1 cellular context compared by ENCODE assay signal in genomic region chr1:91707890-91708218, GRCh38.
TF ChIP-seq lines count a peak whose summit lies in the region.

No MANE protein-coding gene starts in this region.

TF ChIP-seq in K562, 482 proteins besides CTCF, POLR2A, EP300 and RAD21 (continued from another document):
- 0 out of 6 replicates have a peak, but pooled peaks of 1 of the 3 experiments have one; percentile 1 for TF ChIP-seq ZBTB11 (CRISPR knock-in tag; IDR thresholded peaks at IDR 0.05)
TF ChIP-seq in K562: peak in this region for 1.
